In the genomic region with DNA sequence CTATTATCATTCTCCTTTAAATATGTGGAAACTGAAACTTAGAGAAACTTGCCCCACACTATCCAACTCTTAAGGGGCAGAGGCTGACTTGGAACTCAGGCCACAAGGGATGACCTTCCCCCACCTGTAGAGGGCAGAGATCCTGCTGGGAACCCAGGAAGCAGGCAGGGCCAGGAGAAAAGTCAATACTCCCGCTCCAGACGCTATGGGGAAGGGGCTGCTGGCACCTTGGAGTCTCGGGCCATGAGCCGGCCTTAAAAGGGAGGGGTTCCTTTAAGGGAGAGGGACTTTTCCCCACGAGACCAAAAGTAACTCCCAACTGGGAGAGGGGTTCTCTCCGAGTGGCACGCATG, we compare ENCODE assay signal across 8 cellular contexts. TPM values are rescaled to one million over a fixed set of nuclear protein-coding genes. Genes with fewer than 3 reads are reported as not detected.
DNase-seq lines count a peak whose midpoint lies in the region; ATAC-seq and TF ChIP-seq lines count a peak whose summit lies in the region.

No MANE protein-coding gene starts in this region.

- TF ChIP-seq CTCF in esophagus muscularis mucosa (IDR thresholded peaks at IDR 0.05), result peak; percentile 20 to 42 (median 22)
- TF ChIP-seq CTCF in neural progenitor cell (IDR thresholded peaks at IDR 0.05), result peak; percentile 50

- peaks cover 19% of the 10 kb centered on the region for H3K79me2 ChIP-seq in neural progenitor cell (ENCODE audit: low read depth)

- WGBS in esophagus muscularis mucosa, result 4% methylated on average over 5 of the region's 7 CpGs

- H3K27me3 ChIP-seq in esophagus muscularis mucosa, result no peaks in the 10 kb centered on the region
- H3K27me3 ChIP-seq in neural progenitor cell, result no peaks in the 10 kb centered on the region

- peak overlapping the region; percentile 21 for H3K27ac Mint-ChIP-seq in neural progenitor cell

- no peaks in the 10 kb centered on the region for H3K9me3 ChIP-seq in esophagus muscularis mucosa
- H3K9me3 ChIP-seq in neural progenitor cell (ENCODE audit: low read depth), result no peaks in the 10 kb centered on the region

- H3K9ac ChIP-seq in neural progenitor cell, result no peak overlapping the region

- no peak for TF ChIP-seq POLR2A in esophagus muscularis mucosa (IDR thresholded peaks at IDR 0.05; ENCODE audit: low read depth)

- peak overlapping the region; percentile 89 for H3K4me2 ChIP-seq in neural progenitor cell

- peaks cover 13% of the 10 kb centered on the region for H3F3A ChIP-seq in neural progenitor cell (ENCODE audit: low read depth)

- peak overlapping the region; percentile 89 for H2AFZ ChIP-seq in neural progenitor cell (replicated peaks)

- H3K27ac ChIP-seq in esophagus muscularis mucosa (replicated peaks in 1 of 4) (peak overlapping the region; percentile 86 to 92 (median 88)), neural progenitor cell (no peak overlapping the region)

- H3K4me3 ChIP-seq in esophagus muscularis mucosa, result peak overlapping the region; percentile 68 to 82 (median 78)
- peak overlapping the region; percentile 73 for H3K4me3 ChIP-seq in neural progenitor cell

- TF ChIP-seq EP300 in esophagus muscularis mucosa (IDR thresholded peaks at IDR 0.05), result no peak

- H3K4me1 ChIP-seq in esophagus muscularis mucosa (peaks cover 0 to 36% (median 34%) of the 10 kb centered on the region in 4 donors), neural progenitor cell (peaks cover 9% of the 10 kb centered on the region)

- peaks cover 9% of the 10 kb centered on the region for H4K20me1 ChIP-seq in neural progenitor cell (ENCODE audit: low read depth)

- no peaks in the 10 kb centered on the region for H3K36me3 ChIP-seq in esophagus muscularis mucosa
- H3K36me3 ChIP-seq in neural progenitor cell, result no peaks in the 10 kb centered on the region

- H3K27me3 Mint-ChIP-seq in neural progenitor cell (ENCODE audit: insufficient read depth, low read depth), result peaks cover 8% of the 10 kb centered on the region

- ATAC-seq in GM19324 (IDR thresholded peaks at IDR 0.05; ENCODE audit: low FRiP score, unreplicated experiment), result no peak

- peak overlapping the region; percentile 95 for H3K4me3 Mint-ChIP-seq in neural progenitor cell

- intact Hi-C loops in esophagus muscularis mucosa (cut with DNase I), result no loop called here

- DNase-seq in NCI-H1417 (lab: John Stamatoyannopoulos, UW) (peak; percentile 36 to 64 (median 53)), NCI-H1417 treated with DMSO at 0.1 percent for 48 hours (lab: John Stamatoyannopoulos, UW) (no peak), NCI-H146 treated with DMSO at 0.1 percent for 48 hours (lab: John Stamatoyannopoulos, UW; ENCODE audit: unreplicated experiment) (peak; percentile 14), esophagus muscularis mucosa (ENCODE audit: extremely low spot score) (no peak), neural progenitor cell (ENCODE audit: low spot score) (peak; percentile 61), SW480 (ENCODE audit: low spot score) (no peak), SHP77 treated with DMSO at 0.1 percent for 48 hours (lab: John Stamatoyannopoulos, UW) (no peak)

- H3K9me3 Mint-ChIP-seq in neural progenitor cell, result no peaks in the 10 kb centered on the region

- peaks cover 13% of the 10 kb centered on the region for H3K4me1 Mint-ChIP-seq in neural progenitor cell

- peaks cover 2% of the 10 kb centered on the region for H3K36me3 Mint-ChIP-seq in neural progenitor cell

RNA-seq across cellular contexts. Expression of a gene that starts 0.6 kb away (rescaled TPM):
- total RNA-seq in esophagus muscularis mucosa (10 to 100 TPM; 13.4 to 20.8 (median 17.2) TPM), neural progenitor cell (ENCODE audit: low replicate concordance) (9.9 and 16.5 TPM in 2 replicates)

Comparison
In these comparisons a context has a peak if more than half of its experiments do, and no peak if none do; other contexts are left out.
1. DNase-seq: peak in NCI-H1417 (3 of 3), NCI-H146 treated with DMSO at 0.1 percent for 48 hours (single experiment) and neural progenitor cell (single experiment); none in NCI-H1417 treated with DMSO at 0.1 percent for 48 hours (single experiment), esophagus muscularis mucosa (single experiment), SW480 (single experiment) and SHP77 treated with DMSO at 0.1 percent for 48 hours (single experiment).